ENCODE assay signal across 16 cellular contexts in genomic region chr1:154145986-154146385, GRCh38. TPM values are rescaled to one million over a fixed set of nuclear protein-coding genes. Genes with fewer than 3 reads are reported as not detected.
DNase-seq lines count a peak whose midpoint lies in the region; ATAC-seq and TF ChIP-seq lines count a peak whose summit lies in the region.
"Had no signal": no experiment of that assay in that cellular context is flagged by ENCODE, and none has a peak within 500 bp of the region (broad histone marks: within the 10 kb centered on the region; RNA-seq: fewer than 3 reads in every experiment).

No MANE protein-coding gene starts in this region.

- no peak overlapping the region for H3K27ac Mint-ChIP-seq in neural crest cell (ENCODE audit: unreplicated experiment)
- H3K27ac Mint-ChIP-seq: activated B cell treated with CpG ODN at 0.5 μM for 24 hours had no signal

- H3K27me3 Mint-ChIP-seq in neural crest cell (ENCODE audit: low read depth): no peaks in the 10 kb centered on the region
- H3K27me3 Mint-ChIP-seq: activated B cell treated with CpG ODN at 0.5 μM for 24 hours; naive thymus-derived CD8-positive, alpha-beta T cell had no signal

- no peak overlapping the region for H3K4me3 ChIP-seq in brain microvascular endothelial cell (ENCODE audit: low read depth, low read length)
- H3K4me3 ChIP-seq: A549, tibial artery had no signal

- no peaks in the 10 kb centered on the region for H3K27me3 ChIP-seq in brain microvascular endothelial cell (replicated peaks)
- H3K27me3 ChIP-seq: tibial artery had no signal

- H3K27ac ChIP-seq in brain microvascular endothelial cell: no peak overlapping the region
- H3K27ac ChIP-seq: A549, tibial artery had no signal

- no peaks in the 10 kb centered on the region for H3K36me3 ChIP-seq in brain microvascular endothelial cell (replicated peaks)
- H3K36me3 ChIP-seq: tibial artery had no signal

- H3K36me3 Mint-ChIP-seq in neural crest cell (ENCODE audit: low read depth): no peaks in the 10 kb centered on the region
- H3K36me3 Mint-ChIP-seq: naive thymus-derived CD8-positive, alpha-beta T cell had no signal

- H3K4me3 Mint-ChIP-seq in neural crest cell: no peak overlapping the region
- H3K4me3 Mint-ChIP-seq: activated B cell treated with CpG ODN at 0.5 μM for 24 hours; naive thymus-derived CD8-positive, alpha-beta T cell had no signal

- TF ChIP-seq CTCF in LNCAP (IDR thresholded peaks at IDR 0.05): peak; percentile 49
- TF ChIP-seq CTCF in brain microvascular endothelial cell (IDR thresholded peaks at IDR 0.05; ENCODE audit: low read depth, low read length, missing control alignments): peak; percentile 66
- TF ChIP-seq CTCF in neural crest cell (conservative IDR thresholded peaks at IDR 0.05): peak; percentile 57

- in situ Hi-C loops in brain microvascular endothelial cell (cut with HindIII; ENCODE audit: low pct_ligation_motif_present, low sequenced_read_pairs): no loop called here

- DNase-seq in DMS53 (lab: John Stamatoyannopoulos, UW) (peak; percentile 23), DMS53 treated with DMSO at 0.1 percent for 48 hours (lab: John Stamatoyannopoulos, UW; ENCODE audit: unreplicated experiment) (no peak), brain microvascular endothelial cell (no peak), neural crest cell (ENCODE audit: low read depth, low spot score) (no peak), SW480 (ENCODE audit: low spot score) (no peak), NK-92 (lab: John Stamatoyannopoulos, UW; ENCODE audit: unreplicated experiment) (no peak)
- DNase-seq: activated B cell treated with CpG ODN at 0.5 μM for 24 hours; activated effector memory CD4-positive, alpha-beta T cell treated with Interleukin-2 at 50 U/mL for 16 hours; KG1; naive thymus-derived CD8-positive, alpha-beta T cell; NCI-H774; stimulated activated CD4-positive, alpha-beta T cell treated with anti-CD3 and anti-CD28 coated beads, Interleukin-4, amount 100 ng/mL, for 1 hour; tibial artery had no signal

- H3K9me3 Mint-ChIP-seq in neural crest cell: peaks cover 3% of the 10 kb centered on the region
- H3K9me3 Mint-ChIP-seq: activated B cell treated with CpG ODN at 0.5 μM for 24 hours; naive thymus-derived CD8-positive, alpha-beta T cell had no signal

- H3K4me1 Mint-ChIP-seq in neural crest cell: no peaks in the 10 kb centered on the region

- ATAC-seq in GM19455 (IDR thresholded peaks at IDR 0.05; ENCODE audit: unreplicated experiment): no peak
- ATAC-seq: naive thymus-derived CD8-positive, alpha-beta T cell had no signal

RNA-seq across cellular contexts. Expression of gene NUP210L, which starts 8.9 kb away (rescaled TPM):
- total RNA-seq in neural crest cell: 0.05 TPM in 1 of 2 replicates, not detected in the other

RNA-seq across cellular contexts. Expression of gene TPM3, which starts 45.9 kb away (rescaled TPM):
- 364 and 373 TPM in 2 replicates for total RNA-seq in neural crest cell
